ENCODE assay signal across 31 cellular contexts in the genomic region with DNA sequence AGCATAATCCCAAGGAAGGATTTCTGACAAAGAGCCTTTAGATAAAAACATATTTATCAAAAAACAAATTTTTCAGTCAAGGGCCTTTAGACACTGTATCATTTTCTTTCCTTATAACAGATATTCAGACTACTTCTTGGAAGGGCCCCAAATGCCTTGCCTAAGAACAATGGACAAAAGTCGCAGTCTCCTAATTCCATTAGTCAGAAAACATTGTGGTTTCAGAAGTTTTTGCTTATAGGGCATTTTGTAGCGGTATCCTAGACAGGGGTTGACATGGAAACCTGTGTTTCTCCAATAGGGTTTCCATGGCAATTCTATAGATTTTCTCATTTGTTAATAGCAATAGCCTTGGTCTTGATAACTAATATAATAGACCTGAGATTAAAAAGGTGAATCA. TPM values are rescaled to one million over a fixed set of nuclear protein-coding genes. Genes with fewer than 3 reads are reported as not detected.
DNase-seq lines count a peak whose midpoint lies in the region; ATAC-seq and TF ChIP-seq lines count a peak whose summit lies in the region.
"Had no signal": no experiment of that assay in that cellular context is flagged by ENCODE, and none has a peak within 500 bp of the region (broad histone marks: within the 10 kb centered on the region; RNA-seq: fewer than 3 reads in every experiment).

No MANE protein-coding gene starts in this region.

- no peaks in the 10 kb centered on the region for H3K36me3 Mint-ChIP-seq in Calu3 (ENCODE audit: insufficient read depth, unreplicated experiment)
- no peaks in the 10 kb centered on the region for H3K36me3 Mint-ChIP-seq in naive thymus-derived CD8-positive, alpha-beta T cell

- POLR2A ChIA-PET in naive thymus-derived CD8-positive, alpha-beta T cell (lab: Charles Lee) = no interaction called here

- ATAC-seq in naive thymus-derived CD8-positive, alpha-beta T cell = no peak
- ATAC-seq: activated T-cell treated with anti-CD3 and anti-CD28 coated beads, Interleukin-2, amount 50 U/mL, for 4 hours; heart left ventricle; left cardiac atrium; Panc1 had no signal

- no TSS peak for BruUV-seq in Calu3 (replicated peaks; lab: Mats Ljungman, UMichigan)

- H3K4me3 ChIP-seq in AG10803 (ENCODE audit: low read length) (no peak overlapping the region), fibroblast of mammary gland (ENCODE audit: control insufficient read depth, low read depth, low read length) (no peak overlapping the region)
- H3K4me3 ChIP-seq: heart left ventricle, prostate gland, skin epidermis, tibial nerve had no signal

- intact Hi-C loops in Calu3 (cut with micrococcal nuclease; ENCODE audit: unreplicated experiment) = no loop called here

- H3K9me3 Mint-ChIP-seq in Calu3 (ENCODE audit: low read depth, unreplicated experiment) = no peaks in the 10 kb centered on the region
- H3K9me3 Mint-ChIP-seq in naive thymus-derived CD8-positive, alpha-beta T cell = no peaks in the 10 kb centered on the region
- H3K9me3 Mint-ChIP-seq: activated naive CD4-positive, alpha-beta T cell treated with anti-CD3 and anti-CD28 coated beads for 36 hours; activated T-cell treated with anti-CD3 and anti-CD28 coated beads, Interleukin-2, amount 50 U/mL, for 4 hours; CD8-positive, alpha-beta memory T cell; dendritic cell treated with granulocyte-macrophage colony-stimulating factor and Interleukin-4, amounts not matched to agents 40 ng/mL and 50 ng/mL, for 4 days; stimulated activated naive CD8-positive, alpha-beta T cell treated with anti-CD3 and anti-CD28 coated beads, Interleukin-15, Interleukin-2, amounts not matched to agents 100 ng/mL and 50 ng/mL, for 24 hours had no signal

- H3K4me1 Mint-ChIP-seq in Calu3 (ENCODE audit: low read depth, unreplicated experiment) = no peaks in the 10 kb centered on the region
- peaks cover 6 to 12% (median 12%) of the 10 kb centered on the region in 4 donors for H3K4me1 Mint-ChIP-seq in naive thymus-derived CD8-positive, alpha-beta T cell
- H3K4me1 Mint-ChIP-seq: activated CD4-positive, alpha-beta T cell treated with anti-CD3 and anti-CD28 coated beads, Interleukin-2, amount 10 ng/mL, durations not matched to agents 7 days and 5 days had no signal

- no peaks in the 10 kb centered on the region for H3K27me3 Mint-ChIP-seq in Calu3 (ENCODE audit: unreplicated experiment)
- no peaks in the 10 kb centered on the region for H3K27me3 Mint-ChIP-seq in naive thymus-derived CD8-positive, alpha-beta T cell
- H3K27me3 Mint-ChIP-seq: activated CD4-positive, alpha-beta T cell treated with anti-CD3 and anti-CD28 coated beads, Interleukin-2, amount 10 ng/mL, durations not matched to agents 7 days and 5 days; CD8-positive, alpha-beta memory T cell; dendritic cell treated with granulocyte-macrophage colony-stimulating factor and Interleukin-4, amounts not matched to agents 40 ng/mL and 50 ng/mL, for 4 days; stimulated activated naive CD8-positive, alpha-beta T cell treated with anti-CD3 and anti-CD28 coated beads, Interleukin-15, Interleukin-2, amounts not matched to agents 100 ng/mL and 50 ng/mL, for 24 hours had no signal

- H3K27ac Mint-ChIP-seq in Calu3 (ENCODE audit: unreplicated experiment) = no peak overlapping the region
- H3K27ac Mint-ChIP-seq in naive thymus-derived CD8-positive, alpha-beta T cell = no peak overlapping the region
- H3K27ac Mint-ChIP-seq: activated CD4-positive, alpha-beta T cell treated with anti-CD3 and anti-CD28 coated beads, Interleukin-2, amount 10 ng/mL, durations not matched to agents 7 days and 5 days; activated naive CD4-positive, alpha-beta T cell treated with anti-CD3 and anti-CD28 coated beads for 36 hours; CD8-positive, alpha-beta memory T cell; dendritic cell treated with granulocyte-macrophage colony-stimulating factor and Interleukin-4, amounts not matched to agents 40 ng/mL and 50 ng/mL, for 4 days; stimulated activated naive CD8-positive, alpha-beta T cell treated with anti-CD3 and anti-CD28 coated beads, Interleukin-15, Interleukin-2, amounts not matched to agents 100 ng/mL and 50 ng/mL, for 24 hours had no signal

- no peak overlapping the region for H3K4me3 Mint-ChIP-seq in Calu3 (ENCODE audit: low read depth, unreplicated experiment)
- H3K4me3 Mint-ChIP-seq in naive thymus-derived CD8-positive, alpha-beta T cell = no peak overlapping the region
- H3K4me3 Mint-ChIP-seq: activated CD4-positive, alpha-beta T cell treated with anti-CD3 and anti-CD28 coated beads, Interleukin-2, amount 10 ng/mL, durations not matched to agents 7 days and 5 days; activated naive CD4-positive, alpha-beta T cell treated with anti-CD3 and anti-CD28 coated beads for 36 hours; activated T-cell treated with anti-CD3 and anti-CD28 coated beads, Interleukin-2, amount 50 U/mL, for 4 hours; CD8-positive, alpha-beta memory T cell; dendritic cell treated with granulocyte-macrophage colony-stimulating factor and Interleukin-4, amounts not matched to agents 40 ng/mL and 50 ng/mL, for 4 days; stimulated activated naive CD8-positive, alpha-beta T cell treated with anti-CD3 and anti-CD28 coated beads, Interleukin-15, Interleukin-2, amounts not matched to agents 100 ng/mL and 50 ng/mL, for 24 hours had no signal

- DNase-seq in AG10803 (ENCODE audit: low read depth) (peak; percentile 39), amniotic epithelial cell (ENCODE audit: low read depth) (peak; percentile 14), fibroblast of mammary gland (ENCODE audit: low read depth) (peak; percentile 20), midbrain (lab: John Stamatoyannopoulos, UW) (peak; percentile 36), Calu3 (no peak), inferior parietal cortex (ENCODE audit: extremely low spot score) (no peak)
- no peak for DNase-seq in activated T-cell treated with anti-CD3 and anti-CD28 coated beads, Interleukin-2, amount 50 U/mL, for 1 hour
- no peak for DNase-seq in naive thymus-derived CD8-positive, alpha-beta T cell
- DNase-seq: activated CD4-positive, alpha-beta T cell treated with anti-CD3 and anti-CD28 coated beads, Interleukin-2, amount 10 ng/mL, durations not matched to agents 7 days and 5 days; activated naive CD4-positive, alpha-beta T cell treated with anti-CD3 and anti-CD28 coated beads for 36 hours; activated T-cell treated with anti-CD3 and anti-CD28 coated beads, Interleukin-2, amount 50 U/mL, for 4 hours; amniotic stem cell; BE2C; CD8-positive, alpha-beta memory T cell; central memory CD4-positive, alpha-beta T cell; DMS153; heart left ventricle; left cardiac atrium; NCI-H1105; NCI-H187 treated with DMSO at 0.1 percent for 48 hours; NCI-H2171 treated with DMSO at 0.1 percent for 48 hours; NCI-H526; NK-92 treated with Interleukin-12 subunit alpha and Interleukin-12 subunit beta, amount 100 ng/mL, for 24 hours; SIG-M5; T1000 had no signal

- TF ChIP-seq CTCF in AG10803 (conservative IDR thresholded peaks at IDR 0.05; ENCODE audit: low read length) = no peak
- TF ChIP-seq CTCF in fibroblast of mammary gland (conservative IDR thresholded peaks at IDR 0.05; ENCODE audit: control insufficient read depth, insufficient read depth, low read depth, low read length) = no peak
- no peak for TF ChIP-seq CTCF in Calu3 (IDR thresholded peaks at IDR 0.05; ENCODE audit: unreplicated experiment)

- CTCF ChIA-PET in Calu3 (lab: Charles Lee) = no interaction called here

RNA-seq across cellular contexts. Expression of a gene that starts 36.7 kb away (rescaled TPM):
- total RNA-seq in Calu3 (2022) = 55.2 and 69.9 TPM in 2 replicates
- 10 to 100 TPM; 24.8 to 25.6 TPM for total RNA-seq in naive thymus-derived CD8-positive, alpha-beta T cell
- 10 to 100 TPM; 13.0 to 16.3 (median 13.2) TPM for polyA plus RNA-seq in naive thymus-derived CD8-positive, alpha-beta T cell

Comparison
In these comparisons a context has a peak if more than half of its experiments do, and no peak if none do; other contexts are left out.
1. DNase-seq: peak in AG10803 (single experiment), amniotic epithelial cell (single experiment), fibroblast of mammary gland (single experiment) and midbrain (single experiment); none in Calu3 (single experiment), activated T-cell treated with anti-CD3 and anti-CD28 coated beads, Interleukin-2, amount 50 U/mL, for 1 hour (single experiment), inferior parietal cortex (single experiment) and naive thymus-derived CD8-positive, alpha-beta T cell (0 of 10).